Comparison of ENCODE assay signal across 19 cellular contexts in the genomic region with DNA sequence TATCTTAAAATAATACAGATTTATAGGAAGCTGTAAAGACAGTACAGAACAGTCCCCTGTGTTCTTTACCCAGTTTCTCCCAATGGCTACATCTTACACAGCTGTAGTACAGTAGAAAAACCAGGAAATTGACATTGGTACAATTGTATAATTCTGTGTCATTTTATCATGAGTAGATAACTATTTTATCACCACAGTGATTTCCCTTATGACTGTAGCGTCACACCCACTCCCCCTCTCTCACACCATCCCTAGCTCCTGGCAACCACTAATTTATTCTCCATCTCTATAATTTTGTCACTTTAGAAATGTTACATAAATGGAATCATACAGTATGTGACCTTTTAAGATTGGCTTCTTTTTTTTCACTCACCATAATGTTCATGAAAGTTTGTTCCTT.
"Had no signal": no experiment of that assay in that cellular context is flagged by ENCODE, and none has a peak within 500 bp of the region (broad histone marks: within the 10 kb centered on the region; RNA-seq: fewer than 3 reads in every experiment).

No MANE protein-coding gene starts in this region.

- H3K27me3 ChIP-seq: colonic mucosa, dorsolateral prefrontal cortex, esophagus muscularis mucosa, tibial nerve had no signal

- H3K27ac ChIP-seq: colonic mucosa, esophagus muscularis mucosa, left ventricle myocardium inferior, tibial nerve had no signal

- H3K9me3 ChIP-seq: colonic mucosa, esophagus muscularis mucosa had no signal

- H3K27me3 Mint-ChIP-seq: activated naive CD8-positive, alpha-beta T cell treated with anti-CD3 and anti-CD28 coated beads for 36 hours; effector memory CD8-positive, alpha-beta T cell; naive thymus-derived CD8-positive, alpha-beta T cell; progenitor cell of endocrine pancreas; stimulated activated naive CD8-positive, alpha-beta T cell treated with anti-CD3 and anti-CD28 coated beads, Interleukin-15, Interleukin-2, amounts not matched to agents 100 ng/mL and 50 ng/mL, for 24 hours had no signal

- H3K4me1 ChIP-seq: colonic mucosa had no signal

- H3K4me3 Mint-ChIP-seq: activated naive CD8-positive, alpha-beta T cell treated with anti-CD3 and anti-CD28 coated beads for 36 hours; mesothelial cell of epicardium; naive thymus-derived CD8-positive, alpha-beta T cell; stimulated activated naive CD8-positive, alpha-beta T cell treated with anti-CD3 and anti-CD28 coated beads, Interleukin-15, Interleukin-2, amounts not matched to agents 100 ng/mL and 50 ng/mL, for 24 hours; WTC11 had no signal

- DNase-seq: activated CD4-positive, alpha-beta T cell treated with anti-CD3 and anti-CD28 coated beads, Interleukin-2, amount 50 U/mL, for 48 hours; activated gamma-delta T cell treated with Interleukin-2 at 50 U/mL for 16 hours; activated naive CD8-positive, alpha-beta T cell treated with anti-CD3 and anti-CD28 coated beads for 36 hours; amniotic stem cell; colonic mucosa; dorsolateral prefrontal cortex; glutamatergic neuron; hypothalamus; left ventricle myocardium inferior; stimulated activated CD4-positive, alpha-beta T cell treated with anti-CD3 and anti-CD28 coated beads, Interleukin-4, amount 100 ng/mL, for 24 hours; T1000 had no signal

- H3K9me3 Mint-ChIP-seq: activated naive CD8-positive, alpha-beta T cell treated with anti-CD3 and anti-CD28 coated beads for 36 hours; effector memory CD8-positive, alpha-beta T cell; stimulated activated naive CD8-positive, alpha-beta T cell treated with anti-CD3 and anti-CD28 coated beads, Interleukin-15, Interleukin-2, amounts not matched to agents 100 ng/mL and 50 ng/mL, for 24 hours had no signal

- H3K4me1 Mint-ChIP-seq: mesothelial cell of epicardium, WTC11 had no signal

- H3K4me3 ChIP-seq: colonic mucosa, dorsolateral prefrontal cortex, esophagus muscularis mucosa, left ventricle myocardium inferior, tibial nerve had no signal

- ATAC-seq: WTC11 had no signal

- H3K27ac Mint-ChIP-seq: activated naive CD8-positive, alpha-beta T cell treated with anti-CD3 and anti-CD28 coated beads for 36 hours; mesothelial cell of epicardium; naive thymus-derived CD8-positive, alpha-beta T cell; progenitor cell of endocrine pancreas; WTC11 had no signal
